22 cellular contexts compared by ENCODE assay signal in genomic region chr20:37364927-37365272, GRCh38. TPM values are rescaled to one million over a fixed set of nuclear protein-coding genes. Genes with fewer than 3 reads are reported as not detected.
DNase-seq lines count a peak whose midpoint lies in the region; ATAC-seq and TF ChIP-seq lines count a peak whose summit lies in the region.
"Had no signal": no experiment of that assay in that cellular context is flagged by ENCODE, and none has a peak within 500 bp of the region (broad histone marks: within the 10 kb centered on the region; RNA-seq: fewer than 3 reads in every experiment).

No MANE protein-coding gene starts in this region.

- no peaks in the 10 kb centered on the region for H3K27me3 ChIP-seq in sigmoid colon
- H3K27me3 ChIP-seq: ascending aorta, colonic mucosa, gastroesophageal sphincter, SJSA1, testis had no signal

- no peak for TF ChIP-seq POLR2A in sigmoid colon (IDR thresholded peaks at IDR 0.05)

- H3K36me3 Mint-ChIP-seq in HFFc6 (ENCODE audit: low read depth) = peaks cover 19% of the 10 kb centered on the region
- H3K36me3 Mint-ChIP-seq in dendritic cell treated with granulocyte-macrophage colony-stimulating factor and Interleukin-4, amounts not matched to agents 40 ng/mL and 50 ng/mL, for 4 days (ENCODE audit: low read depth) = peaks cover 82% of the 10 kb centered on the region

- H3K4me1 Mint-ChIP-seq in HFFc6 (ENCODE audit: low read depth) = no peaks in the 10 kb centered on the region; the same call in 1 of the 2 replicates
- H3K4me1 Mint-ChIP-seq in dendritic cell treated with granulocyte-macrophage colony-stimulating factor and Interleukin-4, amounts not matched to agents 40 ng/mL and 50 ng/mL, for 4 days (ENCODE audit: low read depth) = peaks cover 60% of the 10 kb centered on the region

- no peaks in the 10 kb centered on the region for H3K27me3 Mint-ChIP-seq in HFFc6 (ENCODE audit: insufficient read depth)
- no peaks in the 10 kb centered on the region for H3K27me3 Mint-ChIP-seq in dendritic cell treated with granulocyte-macrophage colony-stimulating factor and Interleukin-4, amounts not matched to agents 40 ng/mL and 50 ng/mL, for 4 days
- H3K27me3 Mint-ChIP-seq: B cell had no signal

- no peak overlapping the region for H3K4me3 Mint-ChIP-seq in HFFc6
- no peak overlapping the region for H3K4me3 Mint-ChIP-seq in dendritic cell treated with granulocyte-macrophage colony-stimulating factor and Interleukin-4, amounts not matched to agents 40 ng/mL and 50 ng/mL, for 4 days
- H3K4me3 Mint-ChIP-seq: activated naive CD4-positive, alpha-beta T cell treated with anti-CD3 and anti-CD28 coated beads for 36 hours; B cell had no signal

- no peak for TF ChIP-seq EP300 in sigmoid colon (IDR thresholded peaks at IDR 0.05)

- H3K4me3 ChIP-seq in sigmoid colon = no peak overlapping the region
- H3K4me3 ChIP-seq: ascending aorta, colonic mucosa, gastroesophageal sphincter, left ventricle myocardium inferior, SJSA1, skin epidermis, testis had no signal

- no peaks in the 10 kb centered on the region for H3K9me3 ChIP-seq in sigmoid colon
- H3K9me3 ChIP-seq: ascending aorta, colonic mucosa, gastroesophageal sphincter, left ventricle myocardium inferior, SJSA1, testis had no signal

- DNase-seq in GM10266 (ENCODE audit: extremely low spot score) (peak; percentile 42), HFFc6 (no peak), sigmoid colon (peak; percentile 38), NCI-H187 treated with DMSO at 0.1 percent for 48 hours (lab: John Stamatoyannopoulos, UW) (no peak), iPS-NIHi11 (ENCODE audit: low spot score) (no peak)
- DNase-seq: activated CD4-positive, alpha-beta T cell treated with anti-CD3 and anti-CD28 coated beads, Interleukin-2, amount 50 U/mL, for 1 hour; activated naive CD4-positive, alpha-beta T cell treated with anti-CD3 and anti-CD28 coated beads for 36 hours; colonic mucosa; left ventricle myocardium inferior; NCI-H1694; NCI-H510A treated with DMSO at 0.1 percent for 48 hours; OCI-M1; stimulated activated CD4-positive, alpha-beta T cell treated with anti-CD3 and anti-CD28 coated beads, Interleukin-4, amount 100 ng/mL, for 4 hours; stimulated activated CD8-positive, alpha-beta memory T cell treated with anti-CD3 and anti-CD28 coated beads, Interleukin-4, amount 100 ng/mL, for 48 hours; testis had no signal

- peak overlapping the region; percentile 2; the same call in 1 of the 2 replicates for H3K27ac Mint-ChIP-seq in HFFc6
- peak overlapping the region; percentile 79 for H3K27ac Mint-ChIP-seq in dendritic cell treated with granulocyte-macrophage colony-stimulating factor and Interleukin-4, amounts not matched to agents 40 ng/mL and 50 ng/mL, for 4 days
- H3K27ac Mint-ChIP-seq: activated naive CD4-positive, alpha-beta T cell treated with anti-CD3 and anti-CD28 coated beads for 36 hours; B cell had no signal

- TF ChIP-seq CTCF in GM10266 (IDR thresholded peaks at IDR 0.05; ENCODE audit: control insufficient read depth, insufficient read depth, low read depth, missing control alignments) = no peak
- TF ChIP-seq CTCF in HFFc6 (IDR thresholded peaks at IDR 0.05) = no peak
- TF ChIP-seq CTCF in sigmoid colon (IDR thresholded peaks at IDR 0.05) = no peak

- peaks cover 0 to 36% (median 9%) of the 10 kb centered on the region in 4 donors for H3K36me3 ChIP-seq in sigmoid colon
- H3K36me3 ChIP-seq: colonic mucosa had no signal

- intact Hi-C loops in dendritic cell treated with granulocyte-macrophage colony-stimulating factor and Interleukin-4, amounts not matched to agents 40 ng/mL and 50 ng/mL, for 4 days (cut with micrococcal nuclease) = no loop called here
- intact Hi-C loops in sigmoid colon (cut with DNase I) = no loop called here

- H3K27ac ChIP-seq in sigmoid colon = no peak overlapping the region
- H3K27ac ChIP-seq: colonic mucosa, gastroesophageal sphincter, left ventricle myocardium inferior, SJSA1, testis had no signal

- 90 to 91% methylated on average over 3 of the region's 3 CpGs for WGBS in sigmoid colon, 2 donors

- peaks cover 0 to 25% (median 15%) of the 10 kb centered on the region in 4 donors for H3K4me1 ChIP-seq in sigmoid colon
- H3K4me1 ChIP-seq: colonic mucosa, left ventricle myocardium inferior, SJSA1 had no signal

- no peaks in the 10 kb centered on the region for H3K9me3 Mint-ChIP-seq in HFFc6
- no peaks in the 10 kb centered on the region for H3K9me3 Mint-ChIP-seq in dendritic cell treated with granulocyte-macrophage colony-stimulating factor and Interleukin-4, amounts not matched to agents 40 ng/mL and 50 ng/mL, for 4 days

- no peak for ATAC-seq in GM21723 (IDR thresholded peaks at IDR 0.05; ENCODE audit: unreplicated experiment)
- ATAC-seq: gastroesophageal sphincter had no signal

RNA-seq across cellular contexts. Expression of gene SRC, which starts 19.0 kb away (rescaled TPM):
- 10 to 100 TPM; 22.0 to 35.6 (median 24.6) TPM for total RNA-seq in HFFc6 (2021; fragmentation: NEBNext Ultra II Directional; extraction: Animal tissue kit (Norgen Biotek cat#: 25700))
- 10 to 100 TPM; 28.1 to 52.3 (median 40.0) TPM for total RNA-seq in sigmoid colon
- 10 to 100 TPM; 64.3 to 91.8 (median 79.1) TPM for polyA plus RNA-seq in sigmoid colon

Comparison
In these comparisons a context has a peak if more than half of its experiments do, and no peak if none do; other contexts are left out.
1. DNase-seq: peak in GM10266 (single experiment) and sigmoid colon (single experiment); none in HFFc6 (single experiment), NCI-H187 treated with DMSO at 0.1 percent for 48 hours (single experiment) and iPS-NIHi11 (single experiment).